Comparison of ENCODE assay signal across 7 cellular contexts in the genomic region with DNA sequence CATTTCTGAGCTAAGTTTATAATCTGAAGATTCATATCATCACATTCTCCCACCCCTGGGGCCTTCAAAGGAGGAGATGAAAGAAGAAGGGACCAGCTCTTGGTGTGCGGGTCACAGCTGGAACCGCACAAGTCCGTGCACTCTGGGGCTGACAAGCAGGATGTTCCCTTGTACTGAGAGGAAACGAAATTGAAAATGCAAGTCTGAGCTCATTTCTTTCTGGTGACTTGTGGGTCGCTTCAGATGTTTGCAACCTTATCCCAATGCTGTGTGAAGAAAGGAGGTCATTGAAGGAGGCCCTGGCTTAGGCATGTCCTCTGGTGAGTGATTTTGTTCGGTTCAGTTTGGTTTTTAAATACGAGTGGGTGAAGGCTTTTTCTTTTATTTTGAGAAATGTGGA. TPM values are rescaled to one million over a fixed set of nuclear protein-coding genes. Genes with fewer than 3 reads are reported as not detected.
DNase-seq lines count a peak whose midpoint lies in the region; ATAC-seq and TF ChIP-seq lines count a peak whose summit lies in the region.

No MANE protein-coding gene starts in this region.

- peaks cover 17 to 100% (median 91%) of the 10 kb centered on the region in 9 donors for H3K4me1 ChIP-seq in heart right ventricle

- no peaks in the 10 kb centered on the region for H3K27me3 ChIP-seq in heart right ventricle

- H3K27ac Mint-ChIP-seq in activated B cell treated with CpG ODN at 0.5 μM for 24 hours = peak overlapping the region; percentile 92

- CTCF ChIA-PET in activated B cell treated with CpG ODN at 0.5 μM for 24 hours (lab: Charles Lee) = interaction anchor here (0.5 to 8.2 kb wide), 9 partner anchors 9 to 268 kb away, joined by 3 to 140 read pairs (median 3); no protein-coding TSS in a partner anchor

- H3K27ac ChIP-seq in heart right ventricle = peak overlapping the region in 8 of 10 donors; percentile 18 to 69 (median 57)

- no peaks in the 10 kb centered on the region for H3K27me3 Mint-ChIP-seq in activated B cell treated with CpG ODN at 0.5 μM for 24 hours

- H3K4me1 Mint-ChIP-seq in activated B cell treated with CpG ODN at 0.5 μM for 24 hours = peaks cover 98% of the 10 kb centered on the region

- POLR2A ChIA-PET in activated B cell treated with CpG ODN at 0.5 μM for 24 hours (lab: Charles Lee) = interaction anchor here (0.5 to 3.7 kb wide), 14 partner anchors 19 to 241 kb away, joined by 3 to 15 read pairs (median 4); no protein-coding TSS in a partner anchor

- DNase-seq in activated B cell treated with CpG ODN at 0.5 μM for 24 hours (no peak), heart right ventricle (no peak), superior temporal gyrus (ENCODE audit: extremely low spot score) (peak; percentile 37), NCI-H1048 (lab: John Stamatoyannopoulos, UW) (no peak), cerebellar nuclear complex (lab: John Stamatoyannopoulos, UW) (no peak)

- H3K9me3 ChIP-seq in heart right ventricle = peaks cover 0 to 5% (median 0%) of the 10 kb centered on the region in 11 donors

- H3K9me3 Mint-ChIP-seq in activated B cell treated with CpG ODN at 0.5 μM for 24 hours = peaks cover 4% of the 10 kb centered on the region

- 28 to 45% methylated on average over 7 of the region's 7 CpGs for WGBS in heart right ventricle, 2 donors

- peaks cover 60% of the 10 kb centered on the region for H3K36me3 Mint-ChIP-seq in activated B cell treated with CpG ODN at 0.5 μM for 24 hours (ENCODE audit: low read depth)

- peak; percentile 76 for ATAC-seq in HG03039 (IDR thresholded peaks at IDR 0.05; ENCODE audit: unreplicated experiment)
- peak; percentile 55 for ATAC-seq in activated B cell treated with CpG ODN at 0.5 μM for 24 hours (ENCODE audit: low read depth)
- ATAC-seq in heart right ventricle = peak in 6 of 8 donors; percentile 29 to 60 (median 40)

- peak; percentile 65 for TF ChIP-seq POLR2A in GM19099 (IDR thresholded peaks at IDR 0.05; ENCODE audit: extremely low read depth, insufficient read length, low read depth)

- H3K4me3 Mint-ChIP-seq in activated B cell treated with CpG ODN at 0.5 μM for 24 hours = peak overlapping the region; percentile 88

- peak overlapping the region in 6 of 10 donors; percentile 1 to 33 (median 6) for H3K4me3 ChIP-seq in heart right ventricle

- H3K36me3 ChIP-seq in heart right ventricle = peaks cover 0 to 12% (median 0%) of the 10 kb centered on the region in 9 donors

- TF ChIP-seq CTCF in activated B cell treated with CpG ODN at 0.5 μM for 24 hours (IDR thresholded peaks at IDR 0.05) (no peak), heart right ventricle (IDR thresholded peaks at IDR 0.05) (no peak)

- intact Hi-C loops in activated B cell treated with CpG ODN at 0.5 μM for 24 hours (cut with micrococcal nuclease) = loop anchor here (5.0 kb wide), 2 partner anchors 36 to 109 kb away; partner anchors contain the start of gene TXN
- intact Hi-C loops in heart right ventricle (cut with DNase I) = loop anchor here in 2 of 10 donors (5.0 to 10.0 kb wide), 2 partner anchors 74 to 81 kb away; no protein-coding TSS in a partner anchor

RNA-seq across cellular contexts. Expression of gene C9orf152, which starts 59.6 kb away (rescaled TPM):
- total RNA-seq in activated B cell treated with CpG ODN at 0.5 μM for 24 hours = not detected in 2 replicates
- total RNA-seq in heart right ventricle = not detected
- polyA plus RNA-seq in heart right ventricle = not detected
